15 cellular contexts compared by ENCODE assay signal in the genomic region with DNA sequence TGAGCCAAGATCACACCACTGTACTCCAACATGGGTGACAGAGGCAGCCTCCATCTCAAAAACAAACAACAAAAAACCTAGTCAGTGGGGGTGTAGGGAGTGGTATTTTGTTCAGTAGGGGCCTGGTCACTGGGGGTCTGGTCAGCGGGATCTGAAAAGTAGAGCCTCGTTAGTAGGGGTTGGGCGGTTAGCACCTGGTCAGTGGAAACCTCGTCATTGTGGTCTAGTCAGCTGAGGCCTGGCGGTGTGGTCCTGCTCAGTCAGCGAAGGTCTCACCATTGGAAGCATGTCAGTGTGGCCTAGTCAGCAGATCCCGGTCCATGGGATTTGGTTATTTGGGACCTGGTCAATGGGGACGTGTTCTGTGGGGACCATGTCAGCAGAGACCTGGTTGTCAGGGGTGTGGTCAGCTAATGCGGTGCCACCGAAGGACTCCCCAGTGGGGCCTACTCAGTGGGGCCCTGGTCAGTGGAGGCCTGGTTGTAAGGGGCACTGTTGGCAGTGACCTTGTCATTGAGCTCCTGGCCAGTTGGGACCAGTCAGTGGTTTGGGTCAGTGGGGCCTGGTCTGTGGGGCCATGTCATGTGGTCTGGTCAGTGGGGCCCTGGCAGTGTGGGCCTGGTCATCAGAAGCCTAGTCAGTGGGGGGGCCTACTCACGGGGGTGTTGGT.
DNase-seq lines count a peak whose midpoint lies in the region; ATAC-seq and TF ChIP-seq lines count a peak whose summit lies in the region.
"Had no signal": no experiment of that assay in that cellular context is flagged by ENCODE, and none has a peak within 500 bp of the region (broad histone marks: within the 10 kb centered on the region; RNA-seq: fewer than 3 reads in every experiment).

No MANE protein-coding gene starts in this region.

- no peak overlapping the region for H3K27ac ChIP-seq in ascending aorta

- H3K27me3 Mint-ChIP-seq in T-helper 17 cell: no peaks in the 10 kb centered on the region
- H3K27me3 Mint-ChIP-seq: B cell; CD4-positive, alpha-beta memory T cell had no signal

- no peak overlapping the region for H3K4me3 Mint-ChIP-seq in T-helper 17 cell
- H3K4me3 Mint-ChIP-seq: B cell, H9 had no signal

- intact Hi-C loops in ascending aorta (cut with DNase I): no loop called here

- H3K27me3 ChIP-seq in ascending aorta: no peaks in the 10 kb centered on the region

- TF ChIP-seq CTCF in ascending aorta (IDR thresholded peaks at IDR 0.05): no peak

- H3K27ac Mint-ChIP-seq in T-helper 17 cell: peak overlapping the region; percentile 24
- H3K27ac Mint-ChIP-seq: B cell, H9 had no signal

- ATAC-seq in T-helper 17 cell: no peak
- ATAC-seq in HG02759 (IDR thresholded peaks at IDR 0.05; ENCODE audit: unreplicated experiment): no peak

- no peaks in the 10 kb centered on the region for H3K36me3 ChIP-seq in ascending aorta

- H3K36me3 Mint-ChIP-seq in T-helper 17 cell (ENCODE audit: low read depth): no peaks in the 10 kb centered on the region
- H3K36me3 Mint-ChIP-seq: CD4-positive, alpha-beta memory T cell had no signal

- DNase-seq in activated effector memory CD4-positive, alpha-beta T cell treated with anti-CD3 and anti-CD28 coated beads, Interleukin-2, amount 50 U/mL, for 16 hours: peak; percentile 56
- DNase-seq in activated effector memory CD4-positive, alpha-beta T cell treated with Interleukin-2 at 50 U/mL for 16 hours: no peak
- no peak for DNase-seq in T-helper 17 cell
- peak; percentile 80 for DNase-seq in mesenteric fat pad (ENCODE audit: low spot score)
- no peak for DNase-seq in ascending aorta (ENCODE audit: low spot score in 2 of 2)
- DNase-seq in DMS53 (lab: John Stamatoyannopoulos, UW): no peak
- DNase-seq: C1 segment of cervical spinal cord; CD4-positive, alpha-beta memory T cell; DMS153; DND-41; GDM1; GOT3; H9 had no signal

- no peaks in the 10 kb centered on the region for H3K4me1 ChIP-seq in ascending aorta

- H3K4me1 Mint-ChIP-seq in T-helper 17 cell: peaks cover 3% of the 10 kb centered on the region
- H3K4me1 Mint-ChIP-seq: B cell; CD4-positive, alpha-beta memory T cell; H9 had no signal

- H3K4me3 ChIP-seq in ascending aorta: no peak overlapping the region

- H3K9me3 ChIP-seq in T-helper 17 cell (ENCODE audit: control insufficient read depth, low read length, poor library complexity, severe bottlenecking) (no peaks in the 10 kb centered on the region), ascending aorta (no peaks in the 10 kb centered on the region)

Comparison
In these comparisons a context has a peak if more than half of its experiments do, and no peak if none do; other contexts are left out.
1. DNase-seq: peak in activated effector memory CD4-positive, alpha-beta T cell treated with anti-CD3 and anti-CD28 coated beads, Interleukin-2, amount 50 U/mL, for 16 hours (single experiment) and mesenteric fat pad (single experiment); none in activated effector memory CD4-positive, alpha-beta T cell treated with Interleukin-2 at 50 U/mL for 16 hours (single experiment), T-helper 17 cell (0 of 3), ascending aorta (0 of 2) and DMS53 (single experiment).